ENCODE assay signal across 6 cellular contexts in genomic region chr20:10613911-10614310, GRCh38. TPM values are rescaled to one million over a fixed set of nuclear protein-coding genes. Genes with fewer than 3 reads are reported as not detected.
"Had no signal": no experiment of that assay in that cellular context is flagged by ENCODE, and none has a peak within 500 bp of the region (broad histone marks: within the 10 kb centered on the region; RNA-seq: fewer than 3 reads in every experiment).

No MANE protein-coding gene starts in this region.

- H3K9me3 Mint-ChIP-seq: IgD-negative memory B cell had no signal

- H3K27ac ChIP-seq: HL-60 had no signal

- DNase-seq: IMR-90, KBM-7 had no signal

- H3K27ac Mint-ChIP-seq: IgD-negative memory B cell had no signal

- ATAC-seq: HepG2 had no signal

- H3K4me1 Mint-ChIP-seq: IgD-negative memory B cell had no signal

- H3K27me3 Mint-ChIP-seq: IgD-negative memory B cell had no signal

- H3K4me3 Mint-ChIP-seq: IgD-negative memory B cell had no signal

- H3K4me3 ChIP-seq: K562 had no signal

RNA-seq across cellular contexts. Expression of gene JAG1, which starts 59.9 kb away (rescaled TPM):
- polyA plus RNA-seq: IgD-negative memory B cell had no signal
